Comparison of ENCODE assay signal across 32 cellular contexts in the genomic region with DNA sequence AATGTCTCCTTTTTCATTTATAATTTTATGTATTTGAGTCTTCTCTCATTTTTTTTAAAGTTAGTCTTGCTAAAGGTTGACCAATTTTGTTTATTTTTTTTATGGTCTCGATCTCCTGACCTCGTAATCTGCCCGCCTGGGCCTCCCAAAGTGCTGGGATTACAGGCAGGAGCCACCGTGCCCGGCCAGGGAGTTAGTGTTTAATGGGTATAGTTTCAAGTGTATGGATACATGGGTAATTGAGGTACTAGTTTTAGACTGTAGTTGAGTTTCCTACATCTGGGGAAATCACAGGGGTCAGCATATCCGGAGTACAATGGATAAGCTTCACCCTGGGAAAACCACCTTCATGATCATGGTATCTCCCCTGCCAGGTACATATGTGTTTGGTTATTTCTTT.
DNase-seq lines count a peak whose midpoint lies in the region; ATAC-seq, FAIRE-seq and TF ChIP-seq lines count a peak whose summit lies in the region.
"Had no signal": no experiment of that assay in that cellular context is flagged by ENCODE, and none has a peak within 500 bp of the region (broad histone marks: within the 10 kb centered on the region; RNA-seq: fewer than 3 reads in every experiment).

No MANE protein-coding gene starts in this region.

- no peak for DNase-seq in PC-9
- no peak for DNase-seq in K562 (ENCODE audit: extremely low read depth in 1 of 4, low spot score in 3 of 4)
- DNase-seq in Kasumi-1 (lab: John Stamatoyannopoulos, UW) = no peak
- no peak for DNase-seq in CD8-positive, alpha-beta memory T cell
- DNase-seq: 8988T; ACHN; AML-193; BE2C; C1 segment of cervical spinal cord; Caco-2; Calu3; CD4-positive, alpha-beta memory T cell; CD4-positive, alpha-beta T cell; CD4-positive, CD25-positive, alpha-beta regulatory T cell; CD8-positive, alpha-beta T cell; COR-L47; DMS 273 treated with DMSO at 0.1 percent for 48 hours; DMS153; DMS53; DMS79; DMS79 treated with DMSO at 0.1 percent for 48 hours; DND-41; EL had no signal

- TF ChIP-seq CTCF in PC-9 (conservative IDR thresholded peaks at IDR 0.05) = no peak
- TF ChIP-seq CTCF in K562 (IDR thresholded peaks at IDR 0.05 in 2 of 3, conservative IDR thresholded peaks at IDR 0.05 in 1 of 3; ENCODE audit: insufficient read depth in 2 of 3, low read depth in 1 of 3, low read length in 3 of 3) = no peak

- WGBS in K562 (ENCODE audit: insufficient coverage, low coverage, missing lambda C conversion rate) = 11% methylated on average over 6 of the region's 6 CpGs

- peaks cover 0 to 2% of the 10 kb centered on the region in 2 donors for H3K27me3 Mint-ChIP-seq in CD8-positive, alpha-beta memory T cell
- H3K27me3 Mint-ChIP-seq: B cell; CD4-positive, alpha-beta memory T cell; CD4-positive, alpha-beta T cell; CD4-positive, CD25-positive, alpha-beta regulatory T cell had no signal

- TF ChIP-seq EP300 in K562 (IDR thresholded peaks at IDR 0.05; ENCODE audit: low read length) = no peak

- H3K4me1 ChIP-seq in PC-9 (replicated peaks; ENCODE audit: insufficient read depth) (no peaks in the 10 kb centered on the region), K562 (replicated peaks in 1 of 2; ENCODE audit: control insufficient read depth in 2 of 2, insufficient read depth in 2 of 2, low read length in 2 of 2) (no peaks in the 10 kb centered on the region)
- no peaks in the 10 kb centered on the region for H3K4me1 ChIP-seq in CD8-positive, alpha-beta memory T cell (ENCODE audit: insufficient read depth, low read length)
- H3K4me1 ChIP-seq: A549; BE2C; BLaER1; BLaER1 treated with 17β-estradiol and CSF1 and Interleukin-3, amounts not matched to agents 10 nM and 100 nM; Caco-2 had no signal

- no peak for FAIRE-seq in K562 (lab: Jason Lieb, UNC)
- FAIRE-seq: A204.1, A549, D721Med had no signal

- peaks cover 6 to 40% (median 14%) of the 10 kb centered on the region in 5 donors for H3K9me3 Mint-ChIP-seq in CD8-positive, alpha-beta memory T cell

- H3K4me2 ChIP-seq in PC-9 (no peak overlapping the region), K562 (ENCODE audit: insufficient read depth, low read length) (no peak overlapping the region)
- H3K4me2 ChIP-seq: A549; BLaER1; BLaER1 treated with 17β-estradiol and CSF1 and Interleukin-3, amounts not matched to agents 10 nM and 100 nM had no signal

- in situ Hi-C loops in K562 (cut with MboI) = no loop called here

- no peaks in the 10 kb centered on the region for H3F3A ChIP-seq in PC-9 (ENCODE audit: insufficient read depth, low read depth)

- BruUV-seq in PC-9 (replicated peaks; lab: Mats Ljungman, UMichigan) (no TSS peak), K562 (replicated peaks; lab: Mats Ljungman, UMichigan) (no TSS peak)

- H3K4me3 Mint-ChIP-seq in CD8-positive, alpha-beta memory T cell = no peak overlapping the region
- H3K4me3 Mint-ChIP-seq: B cell; CD14-positive monocyte; CD4-positive, alpha-beta memory T cell; CD4-positive, alpha-beta T cell; CD4-positive, CD25-positive, alpha-beta regulatory T cell; CD8-positive, alpha-beta T cell had no signal

- H2AFZ ChIP-seq in PC-9 (0 out of 2 replicates have a peak overlapping the region, but pooled peaks have one; percentile 27), K562 (ENCODE audit: low read depth, low read length) (no peak overlapping the region)

- H3K27me3 ChIP-seq in PC-9 (ENCODE audit: insufficient read depth, low read depth) (no peaks in the 10 kb centered on the region), K562 (ENCODE audit: control insufficient read depth in 2 of 2, insufficient read depth in 2 of 2, low read length in 2 of 2) (no peaks in the 10 kb centered on the region; a peak in 1 of 5 replicates)
- H3K27me3 ChIP-seq in CD8-positive, alpha-beta memory T cell (ENCODE audit: insufficient read depth, low read length, poor library complexity, severe bottlenecking) = no peaks in the 10 kb centered on the region
- H3K27me3 ChIP-seq: BE2C; BLaER1; BLaER1 treated with 17β-estradiol and CSF1 and Interleukin-3, amounts not matched to agents 10 nM and 100 nM had no signal

- H3K27ac ChIP-seq in PC-9 (no peak overlapping the region), K562 (ENCODE audit: extremely low read depth, low read depth, low read length) (no peak overlapping the region)
- H3K27ac ChIP-seq in CD8-positive, alpha-beta memory T cell (ENCODE audit: low read depth, low read length) = no peak overlapping the region
- H3K27ac ChIP-seq: 22Rv1; A549; BLaER1; BLaER1 treated with 17β-estradiol and CSF1 and Interleukin-3, amounts not matched to agents 10 nM and 100 nM; C4-2B had no signal

- H3K4me3 ChIP-seq in PC-9 (no peak overlapping the region), K562 (no peak overlapping the region)
- no peak overlapping the region for H3K4me3 ChIP-seq in CD8-positive, alpha-beta memory T cell (ENCODE audit: low read length)
- H3K4me3 ChIP-seq: A549; BLaER1; BLaER1 treated with 17β-estradiol and CSF1 and Interleukin-3, amounts not matched to agents 10 nM and 100 nM had no signal

- TF ChIP-seq POLR2A in K562 (conservative IDR thresholded peaks at IDR 0.05) = no peak

- no peaks in the 10 kb centered on the region for H3K36me3 ChIP-seq in PC-9 (ENCODE audit: low read depth)
- H3K36me3 ChIP-seq in K562 (ENCODE audit: control insufficient read depth, insufficient read depth, low read length) = no peaks in the 10 kb centered on the region
- H3K36me3 ChIP-seq in CD8-positive, alpha-beta memory T cell (ENCODE audit: insufficient read depth, low read length) = no peaks in the 10 kb centered on the region
- H3K36me3 ChIP-seq: BE2C; BLaER1; BLaER1 treated with 17β-estradiol and CSF1 and Interleukin-3, amounts not matched to agents 10 nM and 100 nM had no signal

- intact Hi-C loops in PC-9 (cut with micrococcal nuclease; ENCODE audit: unreplicated experiment) = no loop called here
- intact Hi-C loops in K562 (cut with micrococcal nuclease) = no loop called here

- no peak for ATAC-seq in K562
- ATAC-seq: A549; CD8-positive, alpha-beta T cell had no signal

- H3K27ac Mint-ChIP-seq in CD8-positive, alpha-beta memory T cell = no peak overlapping the region
- H3K27ac Mint-ChIP-seq: B cell; CD14-positive monocyte; CD4-positive, alpha-beta memory T cell; CD4-positive, alpha-beta T cell; CD4-positive, CD25-positive, alpha-beta regulatory T cell; CD8-positive, alpha-beta T cell had no signal

- H3K79me2 ChIP-seq in PC-9 (ENCODE audit: low read depth) = no peaks in the 10 kb centered on the region
- H3K79me2 ChIP-seq in K562 (ENCODE audit: control insufficient read depth, insufficient read depth, low read length) = no peaks in the 10 kb centered on the region

- H3K9me3 ChIP-seq in PC-9 (ENCODE audit: insufficient read depth, low read depth) (no peaks in the 10 kb centered on the region), K562 (replicated peaks; ENCODE audit: control insufficient read depth, insufficient read depth, low read depth, low read length) (no peaks in the 10 kb centered on the region)
- no peaks in the 10 kb centered on the region for H3K9me3 ChIP-seq in CD8-positive, alpha-beta memory T cell (ENCODE audit: low read length)
- H3K9me3 ChIP-seq: A549; BE2C; BLaER1; BLaER1 treated with 17β-estradiol and CSF1 and Interleukin-3, amounts not matched to agents 10 nM and 100 nM; Caco-2 had no signal

- H4K20me1 ChIP-seq in PC-9 (ENCODE audit: insufficient read depth) (no peaks in the 10 kb centered on the region), K562 (replicated peaks; ENCODE audit: control insufficient read depth, insufficient read depth, low read length) (no peaks in the 10 kb centered on the region)
- H4K20me1 ChIP-seq: BLaER1; BLaER1 treated with 17β-estradiol and CSF1 and Interleukin-3, amounts not matched to agents 10 nM and 100 nM had no signal

- no peak overlapping the region for H3K9ac ChIP-seq in K562 (ENCODE audit: insufficient read depth in 1 of 2, low read depth in 2 of 2, low read length in 2 of 2)
- H3K9ac ChIP-seq: BLaER1; BLaER1 treated with 17β-estradiol and CSF1 and Interleukin-3, amounts not matched to agents 10 nM and 100 nM had no signal

- H3K9me2 ChIP-seq in PC-9 (ENCODE audit: insufficient read depth) = no peaks in the 10 kb centered on the region

- POLR2A ChIA-PET in PC-9 (lab: Charles Lee; ENCODE audit: unreplicated experiment) (no interaction called here), K562 (lab: Yijun Ruan, JAX) (no interaction called here)
- POLR2A ChIA-PET in CD8-positive, alpha-beta memory T cell (lab: Charles Lee) = no interaction called here

- no peaks in the 10 kb centered on the region for H3K36me3 Mint-ChIP-seq in CD8-positive, alpha-beta memory T cell
- H3K36me3 Mint-ChIP-seq: CD14-positive monocyte; CD4-positive, alpha-beta memory T cell; CD4-positive, CD25-positive, alpha-beta regulatory T cell; CD8-positive, alpha-beta T cell had no signal

- CTCF ChIA-PET in PC-9 (lab: Charles Lee) = no interaction called here
- CTCF ChIA-PET in K562 (lab: Yijun Ruan, JAX; ENCODE audit: low intra/inter-chr PET ratio) = no interaction called here
- CTCF ChIA-PET in CD8-positive, alpha-beta memory T cell (lab: Charles Lee) = no interaction called here

- TF ChIP-seq RAD21 in K562 (CRISPR knock-in tag; conservative IDR thresholded peaks at IDR 0.05 in 1 of 2, IDR thresholded peaks at IDR 0.05 in 1 of 2) = no peak

- no peaks in the 10 kb centered on the region for H3K9me1 ChIP-seq in K562 (ENCODE audit: control insufficient read depth, insufficient read depth, low read length)

- H3K4me1 Mint-ChIP-seq in CD8-positive, alpha-beta memory T cell = no peaks in the 10 kb centered on the region
- H3K4me1 Mint-ChIP-seq: B cell; CD14-positive monocyte; CD4-positive, alpha-beta memory T cell; CD4-positive, CD25-positive, alpha-beta regulatory T cell had no signal

TF ChIP-seq in K562, 482 proteins besides CTCF, POLR2A, EP300 and RAD21 (continues in another document):
- no peak for TF ChIP-seq FOXK2 (conservative IDR thresholded peaks at IDR 0.05 in 1 of 2, IDR thresholded peaks at IDR 0.05 in 1 of 2; ENCODE audit: low read depth in 2 of 2)
- TF ChIP-seq, protein P1, sequence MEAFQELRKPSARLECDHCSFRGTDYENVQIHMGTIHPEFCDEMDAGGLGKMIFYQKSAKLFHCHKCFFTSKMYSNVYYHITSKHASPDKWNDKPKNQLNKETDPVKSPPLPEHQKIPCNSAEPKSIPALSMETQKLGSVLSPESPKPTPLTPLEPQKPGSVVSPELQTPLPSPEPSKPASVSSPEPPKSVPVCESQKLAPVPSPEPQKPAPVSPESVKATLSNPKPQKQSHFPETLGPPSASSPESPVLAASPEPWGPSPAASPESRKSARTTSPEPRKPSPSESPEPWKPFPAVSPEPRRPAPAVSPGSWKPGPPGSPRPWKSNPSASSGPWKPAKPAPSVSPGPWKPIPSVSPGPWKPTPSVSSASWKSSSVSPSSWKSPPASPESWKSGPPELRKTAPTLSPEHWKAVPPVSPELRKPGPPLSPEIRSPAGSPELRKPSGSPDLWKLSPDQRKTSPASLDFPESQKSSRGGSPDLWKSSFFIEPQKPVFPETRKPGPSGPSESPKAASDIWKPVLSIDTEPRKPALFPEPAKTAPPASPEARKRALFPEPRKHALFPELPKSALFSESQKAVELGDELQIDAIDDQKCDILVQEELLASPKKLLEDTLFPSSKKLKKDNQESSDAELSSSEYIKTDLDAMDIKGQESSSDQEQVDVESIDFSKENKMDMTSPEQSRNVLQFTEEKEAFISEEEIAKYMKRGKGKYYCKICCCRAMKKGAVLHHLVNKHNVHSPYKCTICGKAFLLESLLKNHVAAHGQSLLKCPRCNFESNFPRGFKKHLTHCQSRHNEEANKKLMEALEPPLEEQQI (IDR thresholded peaks at IDR 0.05) = no peak
